Comparison of ENCODE assay signal across 21 cellular contexts in genomic region chr3:62229201-62229600, GRCh38.
A peak's percentile ranks its signal among the peaks of the same experiment; 100 is the strongest.
DNase-seq lines count a peak whose midpoint lies in the region; ATAC-seq and TF ChIP-seq lines count a peak whose summit lies in the region.
"Had no signal": no experiment of that assay in that cellular context is flagged by ENCODE, and none has a peak within 500 bp of the region (broad histone marks: within the 10 kb centered on the region; RNA-seq: fewer than 3 reads in every experiment).

No MANE protein-coding gene starts in this region.

- peaks cover 34% of the 10 kb centered on the region for H3K36me3 Mint-ChIP-seq in nephron progenitor cell (ENCODE audit: low read depth)

- H3K9me3 Mint-ChIP-seq in nephron progenitor cell = no peaks in the 10 kb centered on the region
- H3K9me3 Mint-ChIP-seq: activated CD4-positive, alpha-beta T cell treated with anti-CD3 and anti-CD28 coated beads, Interleukin-2, amount 10 ng/mL, durations not matched to agents 7 days and 5 days had no signal

- H3K4me1 Mint-ChIP-seq in nephron progenitor cell = peaks cover 11% of the 10 kb centered on the region
- H3K4me1 Mint-ChIP-seq: activated CD4-positive, alpha-beta T cell treated with anti-CD3 and anti-CD28 coated beads, Interleukin-2, amount 10 ng/mL, durations not matched to agents 7 days and 5 days had no signal

- POLR2A ChIA-PET in GM10248 (lab: Yijun Ruan, JAX) = no interaction called here

- CTCF ChIA-PET in GM10248 (lab: Yijun Ruan, JAX) = interaction anchor here (1.3 kb wide), 1 partner anchor 9 kb away, joined by 3 read pairs; no protein-coding TSS in a partner anchor

- DNase-seq in C1 segment of cervical spinal cord (lab: John Stamatoyannopoulos, UW) (peak in 8 of 14 donors; percentile 4 to 67 (median 22)), NCI-H2227 (lab: John Stamatoyannopoulos, UW; ENCODE audit: unreplicated experiment) (peak; percentile 79), choroid plexus epithelial cell (ENCODE audit: low read depth) (peak; percentile 14), nephron progenitor cell (peak; percentile 23), DMS114 treated with DMSO at 0.1 percent for 48 hours (lab: John Stamatoyannopoulos, UW; ENCODE audit: unreplicated experiment) (no peak), GM10248 (ENCODE audit: extremely low spot score) (no peak)
- DNase-seq: activated CD4-positive, alpha-beta T cell treated with anti-CD3 and anti-CD28 coated beads, Interleukin-2, amount 10 ng/mL, durations not matched to agents 7 days and 5 days; activated naive CD4-positive, alpha-beta T cell; activated T-cell treated with anti-CD3 and anti-CD28 coated beads, Interleukin-2, amount 50 U/mL, for 48 hours; Caco-2; glutamatergic neuron; NCI-H526 treated with DMSO at 0.1 percent for 48 hours; stimulated activated CD4-positive, alpha-beta T cell treated with anti-CD3 and anti-CD28 coated beads, Interleukin-12 subunit alpha, Interleukin-12 subunit beta, amount 100 ng/mL, for 4 hours; stimulated activated CD4-positive, alpha-beta T cell treated with anti-CD3 and anti-CD28 coated beads, Interleukin-4, amount 100 ng/mL, for 24 hours; stimulated activated naive CD4-positive, alpha-beta T cell; WERI-Rb-1 had no signal

- TF ChIP-seq CTCF in choroid plexus epithelial cell (conservative IDR thresholded peaks at IDR 0.05; ENCODE audit: low read depth, low read length) (no peak), nephron progenitor cell (IDR thresholded peaks at IDR 0.05) (no peak), GM10248 (IDR thresholded peaks at IDR 0.05; ENCODE audit: control extremely low read depth, extremely low read depth, low read depth, missing control alignments) (no peak)

- H3K4me3 ChIP-seq in choroid plexus epithelial cell (ENCODE audit: low read depth, low read length) = no peak overlapping the region
- H3K4me3 ChIP-seq: BLaER1 treated with 17β-estradiol and CSF1 and Interleukin-3, amounts not matched to agents 10 nM and 100 nM; right atrium auricular region; vagina had no signal

- H3K27me3 Mint-ChIP-seq in nephron progenitor cell (ENCODE audit: low read depth, poor library complexity) = no peaks in the 10 kb centered on the region

- ATAC-seq in GM18870 (IDR thresholded peaks at IDR 0.05; ENCODE audit: unreplicated experiment) (no peak), HG02970 (IDR thresholded peaks at IDR 0.05; ENCODE audit: low FRiP score, unreplicated experiment) (no peak)

- no peak overlapping the region for H3K4me3 Mint-ChIP-seq in nephron progenitor cell
- H3K4me3 Mint-ChIP-seq: activated CD4-positive, alpha-beta T cell treated with anti-CD3 and anti-CD28 coated beads, Interleukin-2, amount 10 ng/mL, durations not matched to agents 7 days and 5 days had no signal

- H3K27ac Mint-ChIP-seq in nephron progenitor cell = no peak overlapping the region
- H3K27ac Mint-ChIP-seq: activated CD4-positive, alpha-beta T cell treated with anti-CD3 and anti-CD28 coated beads, Interleukin-2, amount 10 ng/mL, durations not matched to agents 7 days and 5 days had no signal

Comparison
In these comparisons a context has a peak if more than half of its experiments do, and no peak if none do; other contexts are left out.
1. DNase-seq: peak in C1 segment of cervical spinal cord (8 of 14), NCI-H2227 (single experiment), choroid plexus epithelial cell (single experiment) and nephron progenitor cell (single experiment); none in DMS114 treated with DMSO at 0.1 percent for 48 hours (single experiment) and GM10248 (single experiment).